In the genomic region with DNA sequence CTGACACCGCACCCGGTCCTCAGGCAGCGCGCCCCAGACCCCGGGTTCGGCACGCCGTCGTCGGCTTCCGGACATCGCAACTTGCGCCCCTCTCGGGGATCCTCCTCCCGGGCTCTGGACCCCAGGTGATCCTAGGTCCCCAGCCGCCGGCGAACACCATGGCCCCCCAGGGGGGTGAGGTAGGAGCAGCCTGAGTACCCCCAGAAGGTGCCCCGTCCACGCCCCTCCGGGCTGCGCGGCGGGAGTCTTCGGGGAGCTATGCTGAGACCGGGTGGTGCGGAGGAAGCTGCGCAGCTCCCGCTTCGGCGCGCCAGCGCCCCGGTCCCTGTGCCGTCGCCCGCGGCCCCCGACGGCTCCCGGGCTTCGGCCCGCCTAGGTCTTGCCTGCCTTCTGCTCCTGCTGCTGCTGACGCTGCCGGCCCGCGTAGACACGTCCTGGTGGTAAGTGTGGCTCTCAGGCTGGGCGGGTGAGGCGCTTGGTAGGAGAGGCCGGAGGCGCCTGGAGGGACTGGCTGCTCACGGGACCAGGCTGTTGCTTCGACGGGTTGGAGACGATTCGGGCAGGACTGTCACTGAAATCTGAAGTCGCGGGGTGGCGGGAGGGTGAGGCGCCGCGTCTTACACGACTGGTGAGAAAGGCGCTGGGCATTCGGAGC, we compare ENCODE assay signal across 8 cellular contexts. TPM values are rescaled to one million over a fixed set of nuclear protein-coding genes. Genes with fewer than 3 reads are reported as not detected.
DNase-seq lines count a peak whose midpoint lies in the region; ATAC-seq and TF ChIP-seq lines count a peak whose summit lies in the region.

No MANE protein-coding gene starts in this region.

- H3K9me3 ChIP-seq in CD8-positive, alpha-beta T cell (ENCODE audit: low read length), result no peaks in the 10 kb centered on the region
- no peaks in the 10 kb centered on the region for H3K9me3 ChIP-seq in adrenal gland (replicated peaks in 1 of 3)

- ATAC-seq in CD8-positive, alpha-beta T cell, result peak; percentile 37
- ATAC-seq in GM21390 (IDR thresholded peaks at IDR 0.05; ENCODE audit: unreplicated experiment), result no peak

- peak in 4 of 7 experiments; percentile 13 to 60 (median 28) for DNase-seq in CD8-positive, alpha-beta T cell
- DNase-seq in HL-60 (ENCODE audit: low read depth in 1 of 2, low spot score in 1 of 2) (no peak), adrenal gland (peak in 2 of 7 donors; percentile 19 to 37), immature natural killer cell (peak in 2 of 3 donors; percentile 14 to 15), T1000 (lab: John Stamatoyannopoulos, UW) (no peak), SHP77 (lab: John Stamatoyannopoulos, UW) (no peak)
- peak; percentile 30 for DNase-seq in stimulated activated CD8-positive, alpha-beta memory T cell treated with anti-CD3 and anti-CD28 coated beads, Interleukin-4, amount 100 ng/mL, for 48 hours

- H3K4me3 Mint-ChIP-seq in CD8-positive, alpha-beta T cell, result peak overlapping the region; percentile 48
- H3K4me3 Mint-ChIP-seq in immature natural killer cell, result peak overlapping the region; percentile 49 to 72 (median 68)

- peak overlapping the region; percentile 64 for H3K4me3 ChIP-seq in CD8-positive, alpha-beta T cell (ENCODE audit: low read depth, low read length)
- H3K4me3 ChIP-seq in HL-60 (replicated peaks; ENCODE audit: insufficient read depth, low read length) (peak overlapping the region; percentile 34), adrenal gland (peak overlapping the region in 3 of 4 donors; percentile 20 to 63 (median 23))

- H3K27me3 Mint-ChIP-seq in CD8-positive, alpha-beta T cell (ENCODE audit: low read depth), result peaks cover 26% of the 10 kb centered on the region
- H3K27me3 Mint-ChIP-seq in immature natural killer cell (ENCODE audit: low read depth in 3 of 3), result peaks cover 2 to 20% (median 13%) of the 10 kb centered on the region in 3 donors

- intact Hi-C loops in CD8-positive, alpha-beta T cell (cut with DNase I, micrococcal nuclease), result loop anchor here in 1 of 2 experiments (2.0 kb wide), 1 partner anchor 110 kb away; the partner anchor contains the start of genes CAPZA1 and ST7L
- intact Hi-C loops in adrenal gland (cut with DNase I), result loop anchor here in 1 of 2 donors (10.0 kb wide), 1 partner anchor 106 kb away; the partner anchor contains the start of genes CAPZA1 and ST7L

- H3K36me3 ChIP-seq in CD8-positive, alpha-beta T cell (ENCODE audit: insufficient read depth, low read length), result no peaks in the 10 kb centered on the region
- no peaks in the 10 kb centered on the region for H3K36me3 ChIP-seq in adrenal gland (replicated peaks in 1 of 2)

- 17 to 27% (median 17%) methylated on average over 35 to 66 of the region's 66 CpGs; no CpG with 5 or more reads in 1 of the 4 donors for WGBS in adrenal gland, 4 donors

- no peaks in the 10 kb centered on the region for H3K36me3 Mint-ChIP-seq in CD8-positive, alpha-beta T cell
- no peaks in the 10 kb centered on the region for H3K36me3 Mint-ChIP-seq in immature natural killer cell

- CTCF ChIA-PET in CD8-positive, alpha-beta T cell (lab: Charles Lee), result interaction anchor here (2.1 kb wide), 1 partner anchor 165 kb away, joined by 7 read pairs; the partner anchor contains the start of gene MOV10

- H3K27me3 ChIP-seq in CD8-positive, alpha-beta T cell (ENCODE audit: insufficient read depth, low read length), result peaks cover 4% of the 10 kb centered on the region
- peaks cover 42% of the 10 kb centered on the region for H3K27me3 ChIP-seq in HL-60 (ENCODE audit: insufficient read depth, poor library complexity, severe bottlenecking)
- no peaks in the 10 kb centered on the region for H3K27me3 ChIP-seq in adrenal gland

- peaks cover 11% of the 10 kb centered on the region for H3K4me1 ChIP-seq in CD8-positive, alpha-beta T cell (ENCODE audit: insufficient read depth, low read length)
- H3K4me1 ChIP-seq in adrenal gland (replicated peaks in 1 of 2), result peaks cover 8 to 24% of the 10 kb centered on the region in 2 donors

- no peak overlapping the region for H3K27ac Mint-ChIP-seq in CD8-positive, alpha-beta T cell
- no peak overlapping the region for H3K27ac Mint-ChIP-seq in immature natural killer cell

- no peaks in the 10 kb centered on the region for H3K9me3 Mint-ChIP-seq in CD8-positive, alpha-beta T cell
- H3K9me3 Mint-ChIP-seq in immature natural killer cell, result peaks cover 0 to 2% (median 0%) of the 10 kb centered on the region in 6 donors

- H3K4me1 Mint-ChIP-seq in CD8-positive, alpha-beta T cell (ENCODE audit: low read depth), result peaks cover 9% of the 10 kb centered on the region
- peaks cover 7 to 16% of the 10 kb centered on the region in 2 donors for H3K4me1 Mint-ChIP-seq in immature natural killer cell

- TF ChIP-seq POLR2A in adrenal gland (IDR thresholded peaks at IDR 0.05), result no peak

- TF ChIP-seq CTCF in CD8-positive, alpha-beta T cell (IDR thresholded peaks at IDR 0.05), result no peak
- no peak for TF ChIP-seq CTCF in HL-60 (IDR thresholded peaks at IDR 0.05; ENCODE audit: insufficient read depth, low read length)
- no peak for TF ChIP-seq CTCF in adrenal gland (IDR thresholded peaks at IDR 0.05)

- no peak overlapping the region for H3K27ac ChIP-seq in CD8-positive, alpha-beta T cell (ENCODE audit: low read depth, low read length)
- H3K27ac ChIP-seq in HL-60 (replicated peaks) (no peak overlapping the region), adrenal gland (no peak overlapping the region)

- POLR2A ChIA-PET in CD8-positive, alpha-beta T cell (lab: Charles Lee), result interaction anchor here (0.8 kb wide), 1 partner anchor 196 kb away, joined by 4 read pairs; no protein-coding TSS in a partner anchor

RNA-seq across cellular contexts. Expression of gene WNT2B, which starts 0.4 kb away (rescaled TPM):
- total RNA-seq in CD8-positive, alpha-beta T cell, result under 1 TPM; 0.41 to 0.47 TPM
- total RNA-seq in adrenal gland, result 1 to 10 TPM in 7 of 8 donors, under 1 TPM in 1; 0.63 to 8.1 (median 2.2) TPM
- polyA plus RNA-seq in adrenal gland (1 to 10 TPM; 1.1 to 1.9 (median 1.9) TPM), immature natural killer cell (under 1 TPM in 1 of 3 donors, not detected in 2; 0.03 TPM)

Comparison
In these comparisons a context has a peak if more than half of its experiments do, and no peak if none do; other contexts are left out.
1. DNase-seq: peak in CD8-positive, alpha-beta T cell (4 of 7), immature natural killer cell (2 of 3) and stimulated activated CD8-positive, alpha-beta memory T cell treated with anti-CD3 and anti-CD28 coated beads, Interleukin-4, amount 100 ng/mL, for 48 hours (single experiment); none in HL-60 (0 of 2), T1000 (single experiment) and SHP77 (0 of 2).
2. Peak in every context shown above with its lines, with median percentiles within 50 percentile points of each other: H3K4me3 ChIP-seq.